28 cellular contexts compared by ENCODE assay signal in genomic region chrX:71577682-71578081, GRCh38. TPM values are rescaled to one million over a fixed set of nuclear protein-coding genes. Genes with fewer than 3 reads are reported as not detected.
"Had no signal": no experiment of that assay in that cellular context is flagged by ENCODE, and none has a peak within 500 bp of the region (broad histone marks: within the 10 kb centered on the region; RNA-seq: fewer than 3 reads in every experiment).

No MANE protein-coding gene starts in this region.

- ATAC-seq: left colon; naive thymus-derived CD8-positive, alpha-beta T cell; stimulated activated naive CD8-positive, alpha-beta T cell treated with anti-CD3 and anti-CD28 coated beads, Interleukin-15, Interleukin-2, amounts not matched to agents 100 U/mL and 50 U/mL, for 24 hours had no signal

- H3K9me3 ChIP-seq: ascending aorta, lower lobe of right lung, right lobe of liver, thoracic aorta had no signal

- H3K27ac ChIP-seq: ascending aorta, cardiac muscle cell, coronary artery, dorsolateral prefrontal cortex, lower lobe of right lung, right lobe of liver, thoracic aorta had no signal

- H3K4me1 ChIP-seq: ascending aorta, lower lobe of right lung, right lobe of liver had no signal

- FAIRE-seq: endothelial cell of umbilical vein, keratinocyte, urothelium cell line had no signal

- DNase-seq: activated CD4-positive, alpha-beta memory T cell treated with anti-CD3 and anti-CD28 coated beads for 36 hours; activated CD4-positive, alpha-beta T cell treated with anti-CD3 and anti-CD28 coated beads, Interleukin-2, amount 10 ng/mL, durations not matched to agents 24 days and 14 days; activated CD4-positive, CD25-positive, alpha-beta regulatory T cell treated with anti-CD3 and anti-CD28 coated beads, Interleukin-2, amount 50 U/mL, for 72 hours; activated CD8-positive, alpha-beta memory T cell treated with anti-CD3 and anti-CD28 coated beads, Interleukin-2, amount 50 U/mL, for 4 hours; activated naive CD4-positive, alpha-beta T cell treated with Interleukin-2 at 50 U/mL for 16 hours; activated T-cell treated with anti-CD3 and anti-CD28 coated beads, Interleukin-2, amount 50 U/mL, for 48 hours; dorsolateral prefrontal cortex; foreskin fibroblast; left colon; lower lobe of right lung; mesenchymal stem cell; naive thymus-derived CD8-positive, alpha-beta T cell; right lobe of liver; stimulated activated CD4-positive, alpha-beta T cell treated with anti-CD3 and anti-CD28 coated beads, Interleukin-2, amount 100 ng/mL, for 48 hours; stimulated activated naive CD8-positive, alpha-beta T cell treated with anti-CD3 and anti-CD28 coated beads, Interleukin-15, Interleukin-2, amounts not matched to agents 100 U/mL and 50 U/mL, for 24 hours; T-helper 2 cell; trophoblast cell had no signal

- H3K4me3 ChIP-seq: ascending aorta, cardiac muscle cell, coronary artery, dorsolateral prefrontal cortex, lower lobe of right lung, right lobe of liver, thoracic aorta had no signal

- H3K27me3 ChIP-seq: ascending aorta, cardiac muscle cell, right lobe of liver had no signal

RNA-seq across cellular contexts. Expression of gene CXCR3, which starts 40.6 kb away (rescaled TPM):
- total RNA-seq: ascending aorta, cardiac muscle cell, cerebellum, endothelial cell of umbilical vein, esophagus mucosa, osteoblast, skeletal muscle tissue had no signal
- polyA plus RNA-seq: cardiac muscle cell, endothelial cell of umbilical vein, keratinocyte had no signal
